1 cellular context compared by ENCODE assay signal in genomic region chr17:82236142-82236971, GRCh38.
TF ChIP-seq lines count a peak whose summit lies in the region.

No MANE protein-coding gene starts in this region.

TF ChIP-seq in HepG2, 621 proteins besides CTCF, POLR2A, EP300 and RAD21 (continued from another document and continues in another):
- TF ChIP-seq, protein P1, sequence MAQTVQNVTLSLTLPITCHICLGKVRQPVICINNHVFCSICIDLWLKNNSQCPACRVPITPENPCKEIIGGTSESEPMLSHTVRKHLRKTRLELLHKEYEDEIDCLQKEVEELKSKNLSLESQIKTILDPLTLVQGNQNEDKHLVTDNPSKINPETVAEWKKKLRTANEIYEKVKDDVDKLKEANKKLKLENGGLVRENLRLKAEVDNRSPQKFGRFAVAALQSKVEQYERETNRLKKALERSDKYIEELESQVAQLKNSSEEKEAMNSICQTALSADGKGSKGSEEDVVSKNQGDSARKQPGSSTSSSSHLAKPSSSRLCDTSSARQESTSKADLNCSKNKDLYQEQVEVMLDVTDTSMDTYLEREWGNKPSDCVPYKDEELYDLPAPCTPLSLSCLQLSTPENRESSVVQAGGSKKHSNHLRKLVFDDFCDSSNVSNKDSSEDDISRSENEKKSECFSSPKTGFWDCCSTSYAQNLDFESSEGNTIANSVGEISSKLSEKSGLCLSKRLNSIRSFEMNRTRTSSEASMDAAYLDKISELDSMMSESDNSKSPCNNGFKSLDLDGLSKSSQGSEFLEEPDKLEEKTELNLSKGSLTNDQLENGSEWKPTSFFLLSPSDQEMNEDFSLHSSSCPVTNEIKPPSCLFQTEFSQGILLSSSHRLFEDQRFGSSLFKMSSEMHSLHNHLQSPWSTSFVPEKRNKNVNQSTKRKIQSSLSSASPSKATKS (CRISPR knock-in tag; IDR thresholded peaks at IDR 0.05) = no peak; the same call in 1 of the 2 replicates
- peak; percentile 74; the same call in 1 of the 2 replicates for TF ChIP-seq CHD4 (IDR thresholded peaks at IDR 0.05; ENCODE audit: borderline replicate concordance, low read length)
- 0 out of 2 replicates have a peak, but pooled peaks have one; percentile 46 for TF ChIP-seq FOXM1 (CRISPR knock-in tag; IDR thresholded peaks at IDR 0.05)
- peak; percentile 87; the same call in 1 of the 2 replicates for TF ChIP-seq HOXA9 (CRISPR knock-in tag; IDR thresholded peaks at IDR 0.05; ENCODE audit: borderline replicate concordance)
- peak; percentile 92 for TF ChIP-seq MEF2D (CRISPR knock-in tag; IDR thresholded peaks at IDR 0.05)
- peak; percentile 98 for TF ChIP-seq ERF (CRISPR knock-in tag; IDR thresholded peaks at IDR 0.05)
- peak; percentile 90 for TF ChIP-seq HDAC1 (CRISPR knock-in tag; IDR thresholded peaks at IDR 0.05)
- TF ChIP-seq, protein P2, sequence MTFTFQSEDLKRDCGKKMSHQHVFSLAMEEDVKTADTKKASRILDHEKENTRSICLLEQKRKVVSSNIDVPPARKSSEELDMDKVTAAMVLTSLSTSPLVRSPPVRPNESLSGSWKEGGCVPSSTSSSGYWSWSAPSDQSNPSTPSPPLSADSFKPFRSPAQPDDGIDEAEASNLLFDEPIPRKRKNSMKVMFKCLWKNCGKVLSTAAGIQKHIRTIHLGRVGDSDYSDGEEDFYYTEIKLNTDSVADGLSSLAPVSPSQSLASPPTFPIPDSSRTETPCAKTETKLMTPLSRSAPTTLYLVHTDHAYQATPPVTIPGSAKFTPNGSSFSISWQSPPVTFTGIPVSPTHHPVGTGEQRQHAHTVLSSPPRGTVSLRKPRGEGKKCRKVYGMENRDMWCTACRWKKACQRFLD (CRISPR knock-in tag; IDR thresholded peaks at IDR 0.05; ENCODE audit: borderline replicate concordance) = peak; percentile 98
- TF ChIP-seq ZNF225 (CRISPR knock-in tag; IDR thresholded peaks at IDR 0.05) = peak; percentile 99
- TF ChIP-seq SRF (IDR thresholded peaks at IDR 0.05; ENCODE audit: low read depth, low read length) = no peak
- TF ChIP-seq STAT5B (CRISPR knock-in tag; IDR thresholded peaks at IDR 0.05) = peak; percentile 90
- peak; percentile 20 for TF ChIP-seq ZNF326 (CRISPR knock-in tag; IDR thresholded peaks at IDR 0.05; ENCODE audit: borderline replicate concordance)
- no peak for TF ChIP-seq NR2F2 (IDR thresholded peaks at IDR 0.05; ENCODE audit: borderline replicate concordance, low read depth)
- TF ChIP-seq ZFP1 (CRISPR knock-in tag; IDR thresholded peaks at IDR 0.05) = 0 out of 2 replicates have a peak, but pooled peaks have one; percentile 39
- TF ChIP-seq EED (CRISPR knock-in tag; IDR thresholded peaks at IDR 0.05) = peak; percentile 11; the same call in 1 of the 2 replicates
- TF ChIP-seq ZNF510 (CRISPR knock-in tag; IDR thresholded peaks at IDR 0.05; ENCODE audit: low read depth) = peak; percentile 99
- peak; percentile 78; the same call in 1 of the 2 replicates for TF ChIP-seq PRDM15 (CRISPR knock-in tag; IDR thresholded peaks at IDR 0.05)
- TF ChIP-seq, protein P3, sequence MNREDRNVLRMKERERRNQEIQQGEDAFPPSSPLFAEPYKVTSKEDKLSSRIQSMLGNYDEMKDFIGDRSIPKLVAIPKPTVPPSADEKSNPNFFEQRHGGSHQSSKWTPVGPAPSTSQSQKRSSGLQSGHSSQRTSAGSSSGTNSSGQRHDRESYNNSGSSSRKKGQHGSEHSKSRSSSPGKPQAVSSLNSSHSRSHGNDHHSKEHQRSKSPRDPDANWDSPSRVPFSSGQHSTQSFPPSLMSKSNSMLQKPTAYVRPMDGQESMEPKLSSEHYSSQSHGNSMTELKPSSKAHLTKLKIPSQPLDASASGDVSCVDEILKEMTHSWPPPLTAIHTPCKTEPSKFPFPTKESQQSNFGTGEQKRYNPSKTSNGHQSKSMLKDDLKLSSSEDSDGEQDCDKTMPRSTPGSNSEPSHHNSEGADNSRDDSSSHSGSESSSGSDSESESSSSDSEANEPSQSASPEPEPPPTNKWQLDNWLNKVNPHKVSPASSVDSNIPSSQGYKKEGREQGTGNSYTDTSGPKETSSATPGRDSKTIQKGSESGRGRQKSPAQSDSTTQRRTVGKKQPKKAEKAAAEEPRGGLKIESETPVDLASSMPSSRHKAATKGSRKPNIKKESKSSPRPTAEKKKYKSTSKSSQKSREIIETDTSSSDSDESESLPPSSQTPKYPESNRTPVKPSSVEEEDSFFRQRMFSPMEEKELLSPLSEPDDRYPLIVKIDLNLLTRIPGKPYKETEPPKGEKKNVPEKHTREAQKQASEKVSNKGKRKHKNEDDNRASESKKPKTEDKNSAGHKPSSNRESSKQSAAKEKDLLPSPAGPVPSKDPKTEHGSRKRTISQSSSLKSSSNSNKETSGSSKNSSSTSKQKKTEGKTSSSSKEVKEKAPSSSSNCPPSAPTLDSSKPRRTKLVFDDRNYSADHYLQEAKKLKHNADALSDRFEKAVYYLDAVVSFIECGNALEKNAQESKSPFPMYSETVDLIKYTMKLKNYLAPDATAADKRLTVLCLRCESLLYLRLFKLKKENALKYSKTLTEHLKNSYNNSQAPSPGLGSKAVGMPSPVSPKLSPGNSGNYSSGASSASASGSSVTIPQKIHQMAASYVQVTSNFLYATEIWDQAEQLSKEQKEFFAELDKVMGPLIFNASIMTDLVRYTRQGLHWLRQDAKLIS (CRISPR knock-in tag; IDR thresholded peaks at IDR 0.05) = peak; percentile 90
- TF ChIP-seq MAFK (conservative IDR thresholded peaks at IDR 0.05 in 1 of 2, IDR thresholded peaks at IDR 0.05 in 1 of 2; ENCODE audit: low read length in 2 of 2) = no peak
- peak; percentile 99 for TF ChIP-seq ZSCAN9 (CRISPR knock-in tag; IDR thresholded peaks at IDR 0.05; ENCODE audit: borderline replicate concordance)
- TF ChIP-seq HBP1 (CRISPR knock-in tag; IDR thresholded peaks at IDR 0.05; ENCODE audit: low read depth) = no peak
- peak; percentile 97 for TF ChIP-seq ZFP36L1 (CRISPR knock-in tag; IDR thresholded peaks at IDR 0.05)
- peak; percentile 87 for TF ChIP-seq PAXIP1 (CRISPR knock-in tag; conservative IDR thresholded peaks at IDR 0.05)
- TF ChIP-seq PAF1 (CRISPR knock-in tag; IDR thresholded peaks at IDR 0.05) = peak; percentile 55; the same call in 1 of the 2 replicates
- TF ChIP-seq MYNN (CRISPR knock-in tag; IDR thresholded peaks at IDR 0.05; ENCODE audit: low read depth) = peak; percentile 74; the same call in 1 of the 2 replicates
- TF ChIP-seq NR0B2 (CRISPR knock-in tag; IDR thresholded peaks at IDR 0.05) = peak; percentile 85
- TF ChIP-seq, protein P4, sequence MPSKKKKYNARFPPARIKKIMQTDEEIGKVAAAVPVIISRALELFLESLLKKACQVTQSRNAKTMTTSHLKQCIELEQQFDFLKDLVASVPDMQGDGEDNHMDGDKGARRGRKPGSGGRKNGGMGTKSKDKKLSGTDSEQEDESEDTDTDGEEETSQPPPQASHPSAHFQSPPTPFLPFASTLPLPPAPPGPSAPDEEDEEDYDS (CRISPR knock-in tag; IDR thresholded peaks at IDR 0.05) = peak; percentile 74
- no peak for TF ChIP-seq DDIT3 (CRISPR knock-in tag; IDR thresholded peaks at IDR 0.05)
- 0 out of 2 replicates have a peak, but pooled peaks have one; percentile 52 for TF ChIP-seq U2AF2 (IDR thresholded peaks at IDR 0.05; ENCODE audit: low read depth, low read length)
- 0 out of 2 replicates have a peak, but pooled peaks have one; percentile 15 for TF ChIP-seq ARID3A (IDR thresholded peaks at IDR 0.05; ENCODE audit: low read depth, low read length)
- TF ChIP-seq ZNF7 (CRISPR knock-in tag; IDR thresholded peaks at IDR 0.05) = peak; percentile 26; the same call in 1 of the 2 replicates
- no peak for TF ChIP-seq PTBP1 (IDR thresholded peaks at IDR 0.05; ENCODE audit: low read depth, low read length, poor library complexity, severe bottlenecking)
- peak; percentile 74; the same call in 1 of the 2 replicates for TF ChIP-seq ZNF468 (CRISPR knock-in tag; IDR thresholded peaks at IDR 0.05)
- TF ChIP-seq ZSCAN29 (CRISPR knock-in tag; conservative IDR thresholded peaks at IDR 0.05) = peak; percentile 96
- peak; percentile 61; the same call in 1 of the 2 replicates for TF ChIP-seq BRD4 (CRISPR knock-in tag; IDR thresholded peaks at IDR 0.05)
- TF ChIP-seq HMG20A (CRISPR knock-in tag; IDR thresholded peaks at IDR 0.05; ENCODE audit: borderline replicate concordance) = peak; percentile 61; the same call in 1 of the 2 replicates
- TF ChIP-seq HOXA7 (CRISPR knock-in tag; IDR thresholded peaks at IDR 0.05) = no peak
- TF ChIP-seq POLR2AphosphoS2 (IDR thresholded peaks at IDR 0.05; ENCODE audit: low read depth, low read length) = peak; percentile 40
- TF ChIP-seq HMGA1 (CRISPR knock-in tag; conservative IDR thresholded peaks at IDR 0.05) = no peak
- TF ChIP-seq ZNF660 (CRISPR knock-in tag; IDR thresholded peaks at IDR 0.05; ENCODE audit: borderline replicate concordance, low read depth) = no peak
